ENCODE assay signal across 8 cellular contexts in genomic region chr5:149731617-149732400, GRCh38. TPM values are rescaled to one million over a fixed set of nuclear protein-coding genes. Genes with fewer than 3 reads are reported as not detected.
DNase-seq lines count a peak whose midpoint lies in the region; ATAC-seq and TF ChIP-seq lines count a peak whose summit lies in the region.

No MANE protein-coding gene starts in this region.

- no peak for TF ChIP-seq CTCF in lung (IDR thresholded peaks at IDR 0.05; ENCODE audit: control extremely low read depth, extremely low read depth)

- H3K4me1 ChIP-seq in lung (ENCODE audit: control insufficient read depth in 2 of 2, insufficient read depth in 2 of 2, low read length in 2 of 2), result peaks cover 0 to 8% of the 10 kb centered on the region in 2 donors

- intact Hi-C loops in activated CD4-positive, alpha-beta memory T cell treated with anti-CD3 and anti-CD28 coated beads for 36 hours (cut with micrococcal nuclease), result loop anchor here (1.0 to 5.0 kb wide), 3 partner anchors 96 to 625 kb away; partner anchors contain the start of genes HMGXB3, TCOF1 and TIGD6

- H3K36me3 Mint-ChIP-seq in activated CD4-positive, alpha-beta memory T cell treated with anti-CD3 and anti-CD28 coated beads for 36 hours, result no peaks in the 10 kb centered on the region

- H3K27me3 ChIP-seq in lung (ENCODE audit: control insufficient read depth, insufficient read depth), result no peaks in the 10 kb centered on the region

- H3K27me3 Mint-ChIP-seq in activated CD4-positive, alpha-beta memory T cell treated with anti-CD3 and anti-CD28 coated beads for 36 hours, result no peaks in the 10 kb centered on the region

- WGBS in lung, 2 donors, result 1 to 3% methylated on average over 75 to 79 of the region's 79 CpGs

- peak overlapping the region; percentile 77 for H3K4me3 Mint-ChIP-seq in activated CD4-positive, alpha-beta memory T cell treated with anti-CD3 and anti-CD28 coated beads for 36 hours

- no peaks in the 10 kb centered on the region for H3K9me3 Mint-ChIP-seq in activated CD4-positive, alpha-beta memory T cell treated with anti-CD3 and anti-CD28 coated beads for 36 hours

- H3K4me3 ChIP-seq in lung, result peak overlapping the region; percentile 79

- ATAC-seq in GM18505 (IDR thresholded peaks at IDR 0.05; ENCODE audit: unreplicated experiment) (peak; percentile 43), HG02852 (IDR thresholded peaks at IDR 0.05; ENCODE audit: unreplicated experiment) (peak; percentile 47), lung (ENCODE audit: insufficient read depth, low FRiP score) (peak; percentile 75)

- peak; percentile 69 for TF ChIP-seq POLR2A in GM18505 (IDR thresholded peaks at IDR 0.05; ENCODE audit: borderline replicate concordance, extremely low read depth, insufficient read depth, insufficient read length)

- H3K27ac Mint-ChIP-seq in activated CD4-positive, alpha-beta memory T cell treated with anti-CD3 and anti-CD28 coated beads for 36 hours, result no peak overlapping the region

- H3K36me3 ChIP-seq in lung (ENCODE audit: control insufficient read depth in 2 of 2, insufficient read depth in 2 of 2, low read length in 2 of 2), result no peaks in the 10 kb centered on the region

- H3K27ac ChIP-seq in lung (ENCODE audit: low read depth in 1 of 2, low read length in 1 of 2), result peak overlapping the region; percentile 77 to 96

- CTCF ChIA-PET in activated CD4-positive, alpha-beta memory T cell treated with anti-CD3 and anti-CD28 coated beads for 36 hours (lab: Charles Lee), result interaction anchor here (0.6 to 1.0 kb wide), 7 partner anchors 64 to 463 kb away, joined by 3 to 4 read pairs (median 3); no protein-coding TSS in a partner anchor

- POLR2A ChIA-PET in activated CD4-positive, alpha-beta memory T cell treated with anti-CD3 and anti-CD28 coated beads for 36 hours (lab: Charles Lee), result interaction anchor here (0.6 to 1.1 kb wide), 3 partner anchors 19 to 269 kb away, joined by 3 to 4 read pairs (median 3); partner anchors contain the start of genes CSNK1A1, HMGXB3 and TIGD6

- no peaks in the 10 kb centered on the region for H3K9me3 ChIP-seq in lung (ENCODE audit: control insufficient read depth in 2 of 2, insufficient read depth in 1 of 2, low read length in 1 of 2)

- DNase-seq in NCI-H460 (ENCODE audit: extremely low read depth, low read depth), result peak; percentile 56
- peak; percentile 89 for DNase-seq in activated CD4-positive, alpha-beta memory T cell treated with anti-CD3 and anti-CD28 coated beads for 36 hours
- DNase-seq in effector CD8-positive, alpha-beta T cell (lab: John Stamatoyannopoulos, UW), result peak; percentile 52
- DNase-seq in lung (ENCODE audit: low spot score), result peak; percentile 85
- DNase-seq in stimulated activated CD4-positive, alpha-beta T cell treated with anti-CD3 and anti-CD28 coated beads, TNF-alpha, amount 100 ng/mL, for 24 hours (ENCODE audit: low read depth in 3 of 3), result peak; percentile 63 to 85 (median 64)
- no peak for DNase-seq in DMS153 (lab: John Stamatoyannopoulos, UW)

- H3K4me1 Mint-ChIP-seq in activated CD4-positive, alpha-beta memory T cell treated with anti-CD3 and anti-CD28 coated beads for 36 hours (ENCODE audit: low read depth), result peaks cover 3% of the 10 kb centered on the region

RNA-seq across cellular contexts. Expression of gene PPARGC1B, which starts 1.7 kb away (rescaled TPM):
- total RNA-seq in NCI-H460 (2014; rRNA removed; shearing (Covaris generic)), result 1.6 and 1.8 TPM in 2 replicates
- 3.6 and 5.9 TPM in 2 replicates for polyA plus RNA-seq in NCI-H460 (2014; cell fraction: nucleus; rRNA removed)
- 1 to 10 TPM; 3.6 to 4.0 TPM for total RNA-seq in activated CD4-positive, alpha-beta memory T cell treated with anti-CD3 and anti-CD28 coated beads for 36 hours
- total RNA-seq in lung, result 10 to 100 TPM in 1 of 2 donors, 1 to 10 TPM in 1; 2.0 to 11.0 TPM
- 1 to 10 TPM; 1.4 to 2.9 TPM for polyA plus RNA-seq in lung
